Comparison of ENCODE assay signal across 15 cellular contexts in genomic region chr3:71225285-71225684, GRCh38.
DNase-seq lines count a peak whose midpoint lies in the region; ATAC-seq and TF ChIP-seq lines count a peak whose summit lies in the region.
"Had no signal": no experiment of that assay in that cellular context is flagged by ENCODE, and none has a peak within 500 bp of the region (broad histone marks: within the 10 kb centered on the region; RNA-seq: fewer than 3 reads in every experiment).

No MANE protein-coding gene starts in this region.

- H3K4me3 ChIP-seq in lower lobe of right lung: no peak overlapping the region
- peak overlapping the region; percentile 41 to 44 for H3K4me3 ChIP-seq in tibial artery
- no peak overlapping the region for H3K4me3 ChIP-seq in Peyer's patch
- H3K4me3 ChIP-seq: vagina had no signal

- H3K9me3 ChIP-seq in lower lobe of right lung (no peaks in the 10 kb centered on the region), tibial artery (no peaks in the 10 kb centered on the region), Peyer's patch (no peaks in the 10 kb centered on the region)
- H3K9me3 ChIP-seq: vagina had no signal

- H3K27ac Mint-ChIP-seq in activated naive CD4-positive, alpha-beta T cell treated with anti-CD3 and anti-CD28 coated beads, Interleukin-2, amount 10 ng/mL, durations not matched to agents 7 days and 5 days: peak overlapping the region; percentile 92
- peak overlapping the region; percentile 84 to 97 for H3K27ac Mint-ChIP-seq in activated naive CD4-positive, alpha-beta T cell treated with anti-CD3 and anti-CD28 coated beads, Interleukin-2, amount 50 U/mL, for 72 hours

- peaks cover 22% of the 10 kb centered on the region for H3K27me3 Mint-ChIP-seq in activated naive CD4-positive, alpha-beta T cell treated with anti-CD3 and anti-CD28 coated beads, Interleukin-2, amount 10 ng/mL, durations not matched to agents 7 days and 5 days

- no peak for TF ChIP-seq POLR2A in Peyer's patch (IDR thresholded peaks at IDR 0.05)

- peaks cover 20% of the 10 kb centered on the region for H3K4me1 ChIP-seq in lower lobe of right lung
- peaks cover 0 to 59% (median 17%) of the 10 kb centered on the region in 4 donors for H3K4me1 ChIP-seq in tibial artery
- peaks cover 0 to 5% (median 0%) of the 10 kb centered on the region in 4 donors for H3K4me1 ChIP-seq in Peyer's patch

- H3K36me3 ChIP-seq in lower lobe of right lung (no peaks in the 10 kb centered on the region), tibial artery (no peaks in the 10 kb centered on the region), Peyer's patch (no peaks in the 10 kb centered on the region)
- H3K36me3 ChIP-seq: vagina had no signal

- H3K4me3 Mint-ChIP-seq in activated naive CD4-positive, alpha-beta T cell treated with anti-CD3 and anti-CD28 coated beads, Interleukin-2, amount 10 ng/mL, durations not matched to agents 7 days and 5 days: no peak overlapping the region
- H3K4me3 Mint-ChIP-seq: neural crest cell had no signal

- no peak for DNase-seq in activated naive CD4-positive, alpha-beta T cell treated with anti-CD3 and anti-CD28 coated beads, Interleukin-2, amount 10 ng/mL, durations not matched to agents 7 days and 5 days
- DNase-seq in activated naive CD4-positive, alpha-beta T cell treated with Interleukin-2 at 50 U/mL for 16 hours: no peak
- DNase-seq in activated naive CD4-positive, alpha-beta T cell treated with anti-CD3 and anti-CD28 coated beads, Interleukin-2, amount 50 U/mL, for 72 hours (ENCODE audit: low spot score in 2 of 2): no peak
- DNase-seq in lower lobe of right lung: no peak
- DNase-seq in tibial artery: no peak
- DNase-seq in NCI-H1417 treated with DMSO at 0.1 percent for 48 hours (lab: John Stamatoyannopoulos, UW): no peak
- no peak for DNase-seq in Peyer's patch
- DNase-seq: NCI-H2029, NCI-H774 had no signal

- TF ChIP-seq CTCF in lower lobe of right lung (IDR thresholded peaks at IDR 0.05): no peak
- no peak for TF ChIP-seq CTCF in tibial artery (IDR thresholded peaks at IDR 0.05)
- TF ChIP-seq CTCF in Peyer's patch (IDR thresholded peaks at IDR 0.05): no peak

- H3K27ac ChIP-seq in lower lobe of right lung (peak overlapping the region; percentile 32), tibial artery (peak overlapping the region; percentile 80 to 82), Peyer's patch (peak overlapping the region in 2 of 4 donors; percentile 67 to 72)
- H3K27ac ChIP-seq: HL-60, vagina had no signal

- CTCF ChIA-PET in activated naive CD4-positive, alpha-beta T cell treated with anti-CD3 and anti-CD28 coated beads, Interleukin-2, amount 10 ng/mL, durations not matched to agents 7 days and 5 days (lab: Charles Lee): interaction anchor here (0.6 to 1.1 kb wide), 3 partner anchors 94 to 362 kb away, joined by 3 read pairs; no protein-coding TSS in a partner anchor

- intact Hi-C loops in lower lobe of right lung (cut with DNase I) (no loop called here), tibial artery (cut with DNase I; ENCODE audit: low total_unique reads) (no loop called here)

- no peak for ATAC-seq in activated naive CD4-positive, alpha-beta T cell treated with anti-CD3 and anti-CD28 coated beads, Interleukin-2, amount 50 U/mL, for 72 hours
- no peak for ATAC-seq in lower lobe of right lung
- no peak for ATAC-seq in HG02571 (IDR thresholded peaks at IDR 0.05; ENCODE audit: unreplicated experiment)
- ATAC-seq: esophagus mucosa had no signal

- H3K4me1 Mint-ChIP-seq in activated naive CD4-positive, alpha-beta T cell treated with anti-CD3 and anti-CD28 coated beads, Interleukin-2, amount 10 ng/mL, durations not matched to agents 7 days and 5 days: peaks cover 52% of the 10 kb centered on the region

- H3K27me3 ChIP-seq in lower lobe of right lung (ENCODE audit: low read depth): no peaks in the 10 kb centered on the region
- H3K27me3 ChIP-seq in tibial artery: no peaks in the 10 kb centered on the region
- H3K27me3 ChIP-seq in Peyer's patch: no peaks in the 10 kb centered on the region
- H3K27me3 ChIP-seq: vagina had no signal

- peaks cover 10% of the 10 kb centered on the region for H3K36me3 Mint-ChIP-seq in activated naive CD4-positive, alpha-beta T cell treated with anti-CD3 and anti-CD28 coated beads, Interleukin-2, amount 10 ng/mL, durations not matched to agents 7 days and 5 days
- peaks cover 15% of the 10 kb centered on the region in 2 donors for H3K36me3 Mint-ChIP-seq in activated naive CD4-positive, alpha-beta T cell treated with anti-CD3 and anti-CD28 coated beads, Interleukin-2, amount 50 U/mL, for 72 hours

- H3K9me3 Mint-ChIP-seq in activated naive CD4-positive, alpha-beta T cell treated with anti-CD3 and anti-CD28 coated beads, Interleukin-2, amount 10 ng/mL, durations not matched to agents 7 days and 5 days: no peaks in the 10 kb centered on the region
- peaks cover 5 to 9% of the 10 kb centered on the region in 2 donors for H3K9me3 Mint-ChIP-seq in activated naive CD4-positive, alpha-beta T cell treated with anti-CD3 and anti-CD28 coated beads, Interleukin-2, amount 50 U/mL, for 72 hours
- H3K9me3 Mint-ChIP-seq: activated T-helper 1 cell treated with anti-CD3 and anti-CD28 coated beads, Interleukin-12 subunit alpha, Interleukin-12 subunit beta, Interleukin-2, Interleukin-4 antibody, amounts not matched to agents 30 ng/mL and 10 ng/mL and 1 ng/mL, durations not matched to agents 14 hours and 24 hours and 36 hours had no signal

Comparison
In these comparisons a context has a peak if more than half of its experiments do, and no peak if none do; other contexts are left out.
1. H3K4me3 ChIP-seq: peak in tibial artery (2 of 2); none in lower lobe of right lung (single experiment) and Peyer's patch (0 of 4).